Comparison of ENCODE assay signal across 11 cellular contexts in genomic region chr1:226355679-226356583, GRCh38. TPM values are rescaled to one million over a fixed set of nuclear protein-coding genes. Genes with fewer than 3 reads are reported as not detected.
DNase-seq lines count a peak whose midpoint lies in the region; ATAC-seq and FAIRE-seq lines count a peak whose summit lies in the region.
"Had no signal": no experiment of that assay in that cellular context is flagged by ENCODE, and none has a peak within 500 bp of the region (broad histone marks: within the 10 kb centered on the region; RNA-seq: fewer than 3 reads in every experiment).

No MANE protein-coding gene starts in this region.

- no peak for DNase-seq in GM19239 (ENCODE audit: insufficient read length, low spot score)
- peak in 8 of 10 donors; percentile 45 to 94 (median 66) for DNase-seq in posterior cingulate gyrus
- no peak for DNase-seq in ACHN
- DNase-seq in activated CD8-positive, alpha-beta memory T cell treated with anti-CD3 and anti-CD28 coated beads, Interleukin-2, amount 50 U/mL, for 48 hours: no peak
- DNase-seq: effector memory CD8-positive, alpha-beta T cell had no signal

- in situ Hi-C loops in ACHN (cut with HindIII; ENCODE audit: low pct_ligation_motif_present, low pct_unique_long_range_greater_than_20kb, low sequenced_read_pairs): no loop called here

- H3K36me3 Mint-ChIP-seq in activated T-helper 17 cell treated with anti-CD3 and anti-CD28 coated beads, Interleukin-2, amount 50 U/mL, for 72 hours (ENCODE audit: low read depth): peaks cover 45% of the 10 kb centered on the region

- no peak overlapping the region for H3K4me3 Mint-ChIP-seq in activated T-helper 17 cell treated with anti-CD3 and anti-CD28 coated beads, Interleukin-2, amount 50 U/mL, for 72 hours
- H3K4me3 Mint-ChIP-seq: effector memory CD8-positive, alpha-beta T cell had no signal

- peak; percentile 46 for ATAC-seq in HG03066 (IDR thresholded peaks at IDR 0.05; ENCODE audit: low read depth, unreplicated experiment)
- ATAC-seq in activated T-helper 17 cell treated with anti-CD3 and anti-CD28 coated beads, Interleukin-2, amount 50 U/mL, for 72 hours (replicated peaks): no peak
- ATAC-seq in HG03442 (IDR thresholded peaks at IDR 0.05; ENCODE audit: unreplicated experiment): no peak
- no peak for ATAC-seq in HG03565 (IDR thresholded peaks at IDR 0.05; ENCODE audit: unreplicated experiment)
- ATAC-seq: effector memory CD8-positive, alpha-beta T cell had no signal

- H3K4me1 Mint-ChIP-seq in activated T-helper 17 cell treated with anti-CD3 and anti-CD28 coated beads, Interleukin-2, amount 50 U/mL, for 72 hours: no peaks in the 10 kb centered on the region

- no peaks in the 10 kb centered on the region for H3K27me3 Mint-ChIP-seq in activated T-helper 17 cell treated with anti-CD3 and anti-CD28 coated beads, Interleukin-2, amount 50 U/mL, for 72 hours
- H3K27me3 Mint-ChIP-seq: effector memory CD8-positive, alpha-beta T cell had no signal

- peak; percentile 77 for FAIRE-seq in GM19239 (lab: Jason Lieb, UNC)
- FAIRE-seq: GM18507, TTC549 had no signal

- intact Hi-C loops in posterior cingulate gyrus (cut with DNase I): no loop called here

- H3K27ac Mint-ChIP-seq in activated T-helper 17 cell treated with anti-CD3 and anti-CD28 coated beads, Interleukin-2, amount 50 U/mL, for 72 hours: peak overlapping the region; percentile 36

- no peaks in the 10 kb centered on the region for H3K9me3 Mint-ChIP-seq in activated T-helper 17 cell treated with anti-CD3 and anti-CD28 coated beads, Interleukin-2, amount 50 U/mL, for 72 hours
- H3K9me3 Mint-ChIP-seq: effector memory CD8-positive, alpha-beta T cell had no signal

RNA-seq across cellular contexts. Expression of gene LIN9, which starts 47.0 kb away (rescaled TPM):
- total RNA-seq in activated T-helper 17 cell treated with anti-CD3 and anti-CD28 coated beads, Interleukin-2, amount 50 U/mL, for 72 hours: 10 to 100 TPM in 1 of 2 donors, 1 to 10 TPM in 1; 5.5 to 10.3 TPM

RNA-seq across cellular contexts. Expression of gene PARP1, which starts 52.0 kb away (rescaled TPM):
- total RNA-seq in activated T-helper 17 cell treated with anti-CD3 and anti-CD28 coated beads, Interleukin-2, amount 50 U/mL, for 72 hours: 100 to 1,000 TPM; 147 to 268 TPM

Comparison
In these comparisons a context has a peak if more than half of its experiments do, and no peak if none do; other contexts are left out.
1. DNase-seq: peak in posterior cingulate gyrus (8 of 10); none in GM19239 (single experiment), ACHN (single experiment) and activated CD8-positive, alpha-beta memory T cell treated with anti-CD3 and anti-CD28 coated beads, Interleukin-2, amount 50 U/mL, for 48 hours (single experiment).